In genomic region chr20:54475334-54476287, GRCh38 we compare ENCODE assay signal across 10 cellular contexts. TPM values are rescaled to one million over a fixed set of nuclear protein-coding genes. Genes with fewer than 3 reads are reported as not detected.
DNase-seq lines count a peak whose midpoint lies in the region; ATAC-seq and TF ChIP-seq lines count a peak whose summit lies in the region.
"Had no signal": no experiment of that assay in that cellular context is flagged by ENCODE, and none has a peak within 500 bp of the region (broad histone marks: within the 10 kb centered on the region; RNA-seq: fewer than 3 reads in every experiment).

Gene DOK5 (plus strand): TSS chr20:54475593. CDS start chr20:54475947, 354 bp downstream.

- WGBS in urinary bladder, result under 1% methylated on average over 75 of the region's 75 CpGs

- H3K9me3 ChIP-seq in fibroblast of lung (ENCODE audit: control insufficient read depth, insufficient read depth, low read depth, low read length) (no peaks in the 10 kb centered on the region), mucosa of stomach (ENCODE audit: control insufficient read depth, low read length) (no peaks in the 10 kb centered on the region)

- H3K27me3 ChIP-seq in fibroblast of lung (ENCODE audit: control insufficient read depth, insufficient read depth, low read length) (no peaks in the 10 kb centered on the region), mucosa of stomach (ENCODE audit: control insufficient read depth, insufficient read depth, low read length) (peaks cover 31% of the 10 kb centered on the region)

- peak within 1 kb of the TSS; percentile 76 for H3K4me2 ChIP-seq in fibroblast of lung (ENCODE audit: extremely low read depth, insufficient read depth, low read length)

- TF ChIP-seq CTCF in fibroblast of lung (conservative IDR thresholded peaks at IDR 0.05 in 1 of 2, IDR thresholded peaks at IDR 0.05 in 1 of 2; ENCODE audit: low read depth in 1 of 2, low read length in 2 of 2), result no peak

- peaks cover 10% of the 10 kb centered on the region for H3K79me2 ChIP-seq in fibroblast of lung (ENCODE audit: control insufficient read depth, insufficient read depth, low read length)

- peak within 1 kb of the TSS; percentile 48 for H3K9ac ChIP-seq in fibroblast of lung (ENCODE audit: insufficient read depth, low read length)
- H3K9ac ChIP-seq in mucosa of stomach (ENCODE audit: low read length), result peak within 1 kb of the TSS; percentile 53

- H4K20me1 ChIP-seq in fibroblast of lung (ENCODE audit: control insufficient read depth, extremely low read depth, insufficient read depth, low read length), result no peaks in the 10 kb centered on the region

- H2AFZ ChIP-seq in fibroblast of lung (ENCODE audit: low read length), result peak within 1 kb of the TSS; percentile 76

- H3K27ac ChIP-seq in fibroblast of lung (ENCODE audit: insufficient read depth, low read length), result peak within 1 kb of the TSS; percentile 63
- H3K27ac ChIP-seq in urinary bladder (ENCODE audit: low read depth), result no peak within 1 kb of the TSS

- DNase-seq in activated T-cell treated with anti-CD3 and anti-CD28 coated beads for 48 hours (ENCODE audit: low read depth) (peak; percentile 3), fibroblast of lung (ENCODE audit: low read depth in 2 of 2) (peak; percentile 54 to 72), NCI-H2107 treated with DMSO at 0.1 percent for 48 hours (lab: John Stamatoyannopoulos, UW; ENCODE audit: unreplicated experiment) (no peak)
- no peak for DNase-seq in activated T-cell treated with anti-CD3 and anti-CD28 coated beads, Interleukin-2, amount 50 U/mL, for 1 hour
- DNase-seq: DND-41 had no signal

- H3K4me3 ChIP-seq in fibroblast of lung (replicated peaks in 1 of 4; ENCODE audit: control extremely low read depth in 1 of 4, insufficient read depth in 1 of 4, low read depth in 3 of 4, low read length in 4 of 4) (peak within 1 kb of the TSS; percentile 85 to 93 (median 87)), mucosa of stomach (ENCODE audit: low read length) (peak within 1 kb of the TSS; percentile 31), urinary bladder (ENCODE audit: low read depth, low read length) (peak within 1 kb of the TSS; percentile 39)

- ATAC-seq in GM21825 (IDR thresholded peaks at IDR 0.05; ENCODE audit: unreplicated experiment) (no peak), GM21360 (IDR thresholded peaks at IDR 0.05; ENCODE audit: unreplicated experiment) (no peak)

- H3K36me3 ChIP-seq in fibroblast of lung (ENCODE audit: control insufficient read depth, insufficient read depth, low read length) (no peaks in the 10 kb centered on the region), mucosa of stomach (ENCODE audit: control insufficient read depth, insufficient read depth, low read length) (no peaks in the 10 kb centered on the region), urinary bladder (ENCODE audit: insufficient read depth) (no peaks in the 10 kb centered on the region)

- H3K4me1 ChIP-seq in fibroblast of lung (ENCODE audit: control insufficient read depth, extremely low read depth, insufficient read depth, low read length) (peaks cover 5% of the 10 kb centered on the region), mucosa of stomach (ENCODE audit: control insufficient read depth, insufficient read depth, low read length) (peaks cover 3% of the 10 kb centered on the region), urinary bladder (ENCODE audit: insufficient read depth) (no peaks in the 10 kb centered on the region)

RNA-seq across cellular contexts. Expression of gene DOK5, which starts in this region (rescaled TPM):
- total RNA-seq in fibroblast of lung, result 16.9 and 19.2 TPM in 2 replicates
- 13.5 and 25.4 TPM in 2 replicates for polyA plus RNA-seq in fibroblast of lung
- 14.7 and 27.0 TPM in 2 replicates for polyA plus RNA-seq in fibroblast of lung (2012)
- 5.3 and 8.5 TPM in 2 replicates for polyA minus RNA-seq in fibroblast of lung (ENCODE audit: low replicate concordance)
- total RNA-seq in urinary bladder, result 20.4 TPM
- polyA plus RNA-seq in urinary bladder, result 4.2 TPM
- polyA plus RNA-seq: immature natural killer cell had no signal

Comparison
In these comparisons a context has a peak if more than half of its experiments do, and no peak if none do; other contexts are left out.
1. DNase-seq: peak in activated T-cell treated with anti-CD3 and anti-CD28 coated beads for 48 hours (single experiment) and fibroblast of lung (2 of 2); none in activated T-cell treated with anti-CD3 and anti-CD28 coated beads, Interleukin-2, amount 50 U/mL, for 1 hour (single experiment) and NCI-H2107 treated with DMSO at 0.1 percent for 48 hours (single experiment).
2. H3K4me3 ChIP-seq: peak in every context shown above with its lines; median percentile 87 in fibroblast of lung; 39 in urinary bladder; 31 in mucosa of stomach.